9 cellular contexts compared by ENCODE assay signal in the genomic region with DNA sequence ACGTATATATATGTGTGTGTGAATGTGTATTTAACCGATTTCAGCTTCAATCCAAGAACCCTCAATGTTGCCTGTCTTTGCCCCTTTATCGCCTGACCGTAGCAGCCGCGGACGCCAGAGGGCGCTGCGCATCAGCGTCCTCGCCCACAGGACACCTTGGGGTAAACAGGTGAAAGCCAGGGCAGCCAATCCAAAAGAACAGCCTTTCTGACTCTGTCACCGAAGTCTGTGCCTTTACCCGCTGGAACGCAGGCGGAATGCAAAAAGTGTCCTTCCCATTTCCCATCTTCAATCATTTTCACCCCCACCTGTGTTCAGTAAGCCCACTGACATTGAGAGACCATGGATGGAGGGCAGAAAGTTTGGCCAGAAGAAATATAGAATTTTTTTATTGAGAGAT. TPM values are rescaled to one million over a fixed set of nuclear protein-coding genes. Genes with fewer than 3 reads are reported as not detected.
DNase-seq lines count a peak whose midpoint lies in the region; ATAC-seq and TF ChIP-seq lines count a peak whose summit lies in the region.
"Had no signal": no experiment of that assay in that cellular context is flagged by ENCODE, and none has a peak within 500 bp of the region (broad histone marks: within the 10 kb centered on the region; RNA-seq: fewer than 3 reads in every experiment).

No MANE protein-coding gene starts in this region.

- H3K4me1 ChIP-seq in esophagus squamous epithelium (peaks cover 3 to 27% (median 5%) of the 10 kb centered on the region in 3 donors), smooth muscle cell (ENCODE audit: low read depth) (peaks cover 19% of the 10 kb centered on the region)
- H3K4me1 ChIP-seq: BLaER1 treated with 17β-estradiol and CSF1 and Interleukin-3, amounts not matched to agents 10 nM and 100 nM had no signal

- no peaks in the 10 kb centered on the region for H3K9me3 Mint-ChIP-seq in T-helper 2 cell treated with Interferon-gamma antibody and Interleukin-4, amounts not matched to agents 5 μg/mL and 100 μg/mL, for 36 hours

- peak; percentile 71 for ATAC-seq in HG03558 (IDR thresholded peaks at IDR 0.05; ENCODE audit: extremely low read depth, unreplicated experiment)

- intact Hi-C loops in esophagus squamous epithelium (cut with DNase I): no loop called here

- H3K27ac Mint-ChIP-seq in T-helper 2 cell treated with Interferon-gamma antibody and Interleukin-4, amounts not matched to agents 5 μg/mL and 100 μg/mL, for 36 hours: no peak overlapping the region

- no peaks in the 10 kb centered on the region for H3F3A ChIP-seq in smooth muscle cell (ENCODE audit: low read depth)

- no peak overlapping the region for H3K4me3 Mint-ChIP-seq in T-helper 2 cell treated with Interferon-gamma antibody and Interleukin-4, amounts not matched to agents 5 μg/mL and 100 μg/mL, for 36 hours

- no peak overlapping the region for H2AFZ ChIP-seq in smooth muscle cell (ENCODE audit: low read depth)

- H3K27ac ChIP-seq in esophagus squamous epithelium: no peak overlapping the region
- H3K27ac ChIP-seq in smooth muscle cell (ENCODE audit: low read depth): no peak overlapping the region
- H3K27ac ChIP-seq: BLaER1 treated with 17β-estradiol and CSF1 and Interleukin-3, amounts not matched to agents 10 nM and 100 nM had no signal

- no peaks in the 10 kb centered on the region for H3K36me3 ChIP-seq in esophagus squamous epithelium
- no peaks in the 10 kb centered on the region for H3K36me3 ChIP-seq in smooth muscle cell (ENCODE audit: low read depth)
- H3K36me3 ChIP-seq: BLaER1 treated with 17β-estradiol and CSF1 and Interleukin-3, amounts not matched to agents 10 nM and 100 nM had no signal

- no peak overlapping the region for H3K4me2 ChIP-seq in smooth muscle cell
- H3K4me2 ChIP-seq: BLaER1 treated with 17β-estradiol and CSF1 and Interleukin-3, amounts not matched to agents 10 nM and 100 nM had no signal

- H3K9me3 ChIP-seq in esophagus squamous epithelium (peaks cover 0 to under 1% (median 0%) of the 10 kb centered on the region in 3 donors), smooth muscle cell (replicated peaks; ENCODE audit: low read depth) (no peaks in the 10 kb centered on the region)

- DNase-seq in NCI-H2171 treated with DMSO at 0.1 percent for 48 hours (lab: John Stamatoyannopoulos, UW) (peak; percentile 27), NCI-H2171 (lab: John Stamatoyannopoulos, UW) (no peak), GM20000 (ENCODE audit: low spot score) (peak; percentile 81), esophagus squamous epithelium (lab: John Stamatoyannopoulos, UW) (no peak), smooth muscle cell (lab: John Stamatoyannopoulos, UW; ENCODE audit: unreplicated experiment) (no peak), foreskin melanocyte (no peak)
- DNase-seq in T-helper 2 cell treated with Interferon-gamma antibody and Interleukin-4, amounts not matched to agents 5 μg/mL and 100 μg/mL, for 36 hours (ENCODE audit: low spot score): peak; percentile 44

- H3K4me3 ChIP-seq in esophagus squamous epithelium (no peak overlapping the region), smooth muscle cell (no peak overlapping the region)
- H3K4me3 ChIP-seq: BLaER1 treated with 17β-estradiol and CSF1 and Interleukin-3, amounts not matched to agents 10 nM and 100 nM had no signal

- 11% methylated on average over 10 of the region's 15 CpGs; no CpG with 5 or more reads in 1 of the 2 donors for WGBS in esophagus squamous epithelium, 2 donors
- WGBS in smooth muscle cell (ENCODE audit: low lambda C conversion rate): 2% methylated on average over 15 of the region's 15 CpGs

- TF ChIP-seq CTCF in GM20000 (IDR thresholded peaks at IDR 0.05; ENCODE audit: extremely low read depth, missing control alignments) (peak; percentile 84), esophagus squamous epithelium (IDR thresholded peaks at IDR 0.05) (peak in 5 of 6 experiments; percentile 28 to 62 (median 40)), smooth muscle cell (IDR thresholded peaks at IDR 0.05; ENCODE audit: borderline replicate concordance, insufficient read depth, poor library complexity, severe bottlenecking) (peak; percentile 89)

- peaks cover 4% of the 10 kb centered on the region for H3K4me1 Mint-ChIP-seq in T-helper 2 cell treated with Interferon-gamma antibody and Interleukin-4, amounts not matched to agents 5 μg/mL and 100 μg/mL, for 36 hours (ENCODE audit: low read depth)

- no peaks in the 10 kb centered on the region for H4K20me1 ChIP-seq in smooth muscle cell (ENCODE audit: low read depth)
- H4K20me1 ChIP-seq: BLaER1 treated with 17β-estradiol and CSF1 and Interleukin-3, amounts not matched to agents 10 nM and 100 nM had no signal

- H3K27me3 Mint-ChIP-seq in T-helper 2 cell treated with Interferon-gamma antibody and Interleukin-4, amounts not matched to agents 5 μg/mL and 100 μg/mL, for 36 hours (ENCODE audit: low read depth): peaks cover 88% of the 10 kb centered on the region

- no peak overlapping the region for H3K9ac ChIP-seq in smooth muscle cell (ENCODE audit: low read depth)
- H3K9ac ChIP-seq: BLaER1 treated with 17β-estradiol and CSF1 and Interleukin-3, amounts not matched to agents 10 nM and 100 nM had no signal

- H3K27me3 ChIP-seq in esophagus squamous epithelium (peaks cover 10 to 100% (median 32%) of the 10 kb centered on the region in 4 donors), smooth muscle cell (ENCODE audit: low read depth) (peaks cover 100% of the 10 kb centered on the region)

- H3K36me3 Mint-ChIP-seq in T-helper 2 cell treated with Interferon-gamma antibody and Interleukin-4, amounts not matched to agents 5 μg/mL and 100 μg/mL, for 36 hours (ENCODE audit: low read depth): no peaks in the 10 kb centered on the region

- no peaks in the 10 kb centered on the region for H3K79me2 ChIP-seq in smooth muscle cell (ENCODE audit: low read depth)

- TF ChIP-seq POLR2A in esophagus squamous epithelium (IDR thresholded peaks at IDR 0.05): no peak

RNA-seq across cellular contexts. Expression of gene NXPH1, which starts 3.6 kb away (rescaled TPM):
- not detected for total RNA-seq in esophagus squamous epithelium
- 0.63 and 2.7 TPM in 2 replicates for total RNA-seq in smooth muscle cell
- 0.43 TPM in 1 of 2 replicates, not detected in the other for polyA plus RNA-seq in smooth muscle cell

Comparison
In these comparisons a context has a peak if more than half of its experiments do, and no peak if none do; other contexts are left out.
1. DNase-seq: peak in NCI-H2171 treated with DMSO at 0.1 percent for 48 hours (single experiment), GM20000 (single experiment) and T-helper 2 cell treated with Interferon-gamma antibody and Interleukin-4, amounts not matched to agents 5 μg/mL and 100 μg/mL, for 36 hours (single experiment); none in NCI-H2171 (single experiment), esophagus squamous epithelium (single experiment), smooth muscle cell (single experiment) and foreskin melanocyte (single experiment).
2. Peak in every context shown above with its lines, with median percentiles within 50 percentile points of each other: CTCF ChIP-seq.